ENCODE assay signal across 29 cellular contexts in the genomic region with DNA sequence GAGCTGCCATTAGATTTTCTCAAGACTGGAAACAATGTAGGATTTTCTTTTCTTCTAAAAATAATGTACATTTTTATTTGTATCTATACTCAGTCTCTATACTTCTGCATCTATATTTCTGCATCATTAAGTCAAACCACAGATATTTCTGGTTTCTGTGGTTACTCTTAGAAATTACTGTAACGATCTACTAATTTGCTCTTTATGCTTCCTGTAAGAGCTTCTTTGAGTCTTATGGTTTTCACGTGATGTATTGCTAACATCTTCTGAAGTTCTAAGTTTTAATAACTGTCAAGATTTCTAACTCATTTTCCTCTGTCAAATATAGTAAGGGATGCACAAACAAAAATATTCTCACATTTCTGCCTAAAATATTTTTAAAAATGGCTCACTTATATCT.
"Had no signal": no experiment of that assay in that cellular context is flagged by ENCODE, and none has a peak within 500 bp of the region (broad histone marks: within the 10 kb centered on the region; RNA-seq: fewer than 3 reads in every experiment).

No MANE protein-coding gene starts in this region.

- H2AFZ ChIP-seq: hepatocyte had no signal

- H3K9me3 ChIP-seq: left lung, lower lobe of right lung, pancreas, prostate gland, stomach, testis, thyroid gland, upper lobe of left lung, vagina had no signal

- FAIRE-seq: islet of Langerhans, kidney, pancreas had no signal

- H3K36me3 ChIP-seq: left lung, lower lobe of right lung, pancreas, prostate gland, stomach, thyroid gland, transverse colon, upper lobe of left lung, vagina had no signal

- H3K4me2 ChIP-seq: hepatocyte had no signal

- H3K79me2 ChIP-seq: hepatocyte had no signal

- H3K4me3 ChIP-seq: hepatocyte, left lung, lower lobe of right lung, pancreas, prostate gland, skin epidermis, stomach, testis, thyroid gland, transverse colon, upper lobe of left lung, vagina had no signal

- ATAC-seq: left colon; left lung; lower lobe of right lung; naive thymus-derived CD4-positive, alpha-beta T cell; pancreas; right cardiac atrium; sciatic nerve; stimulated activated naive B cell treated with anti-CD40 and anti-IgM and Interleukin-4, amounts not matched to agents 10 μg/mL and 1 μg/mL and 100 μg/mL, for 72 hours; stimulated activated naive CD8-positive, alpha-beta T cell treated with anti-CD3 and anti-CD28 coated beads, Interleukin-15, Interleukin-2, amounts not matched to agents 100 U/mL and 50 U/mL, for 24 hours had no signal

- DNase-seq: immature natural killer cell; kidney; left colon; left lung; lower lobe of right lung; mesendoderm; naive thymus-derived CD4-positive, alpha-beta T cell; nucleus accumbens; pancreas; posterior cingulate gyrus; retina; right cardiac atrium; stimulated activated CD4-positive, alpha-beta T cell treated with anti-CD3 and anti-CD28 coated beads, Interleukin-12 subunit alpha, Interleukin-12 subunit beta, amount 100 ng/mL, for 4 hours; stimulated activated CD4-positive, alpha-beta T cell treated with anti-CD3 and anti-CD28 coated beads, Interleukin-15, amount 100 ng/mL, for 24 hours; stimulated activated CD4-positive, alpha-beta T cell treated with anti-CD3 and anti-CD28 coated beads, Interleukin-2, amount 100 ng/mL, for 24 hours; stimulated activated CD4-positive, alpha-beta T cell treated with anti-CD3 and anti-CD28 coated beads, Interleukin-4, amount 100 ng/mL, for 1 hour; stimulated activated naive B cell treated with anti-CD40 and anti-IgM and Interleukin-4, amounts not matched to agents 10 μg/mL and 1 μg/mL and 100 μg/mL, for 72 hours; stimulated activated naive CD8-positive, alpha-beta T cell treated with anti-CD3 and anti-CD28 coated beads, Interleukin-15, Interleukin-2, amounts not matched to agents 100 U/mL and 50 U/mL, for 24 hours; stomach; testis; thyroid gland; transverse colon; upper lobe of left lung had no signal

- H3K27me3 ChIP-seq: hepatocyte, left lung, pancreas, stomach, testis, thyroid gland, transverse colon, upper lobe of left lung, vagina had no signal

- H3K27ac ChIP-seq: hepatocyte, left lung, lower lobe of right lung, pancreas, prostate gland, skin epidermis, stomach, testis, thyroid gland, transverse colon, upper lobe of left lung, vagina had no signal

- H3K4me1 ChIP-seq: left lung, lower lobe of right lung, pancreas, prostate gland, stomach, testis, thyroid gland, transverse colon, upper lobe of left lung, vagina had no signal
